ENCODE assay signal across 12 cellular contexts in the genomic region with DNA sequence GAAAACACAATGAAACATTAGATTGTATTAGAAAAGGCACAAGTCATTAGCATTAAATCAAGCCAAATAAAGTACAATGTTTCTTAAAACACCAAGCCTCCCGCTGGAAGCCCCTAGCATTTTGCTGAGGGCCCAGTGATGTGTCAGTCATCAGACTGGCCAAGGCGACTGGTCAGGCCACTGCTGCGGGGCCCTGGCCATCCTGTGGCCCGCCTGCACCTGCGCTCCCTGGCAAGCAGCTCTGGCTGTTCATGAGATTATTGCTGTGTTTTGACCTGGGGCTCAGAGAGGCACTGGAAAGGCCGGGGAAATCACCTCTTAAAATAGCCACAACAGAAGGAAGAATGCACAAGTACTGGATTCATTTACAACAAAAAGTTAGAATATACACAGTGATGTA. TPM values are rescaled to one million over a fixed set of nuclear protein-coding genes. Genes with fewer than 3 reads are reported as not detected.
"Had no signal": no experiment of that assay in that cellular context is flagged by ENCODE, and none has a peak within 500 bp of the region (broad histone marks: within the 10 kb centered on the region; RNA-seq: fewer than 3 reads in every experiment).

No MANE protein-coding gene starts in this region.

- H3K27ac ChIP-seq: coronary artery, heart left ventricle, sigmoid colon, thoracic aorta had no signal

- H3K9me3 ChIP-seq: heart left ventricle, sigmoid colon, thoracic aorta had no signal

- H3K27me3 ChIP-seq: heart left ventricle, sigmoid colon had no signal

- ATAC-seq: heart left ventricle had no signal

- H3K4me3 Mint-ChIP-seq: nephron had no signal

- DNase-seq: activated CD4-positive, CD25-positive, alpha-beta regulatory T cell treated with anti-CD3 and anti-CD28 coated beads, Interleukin-2, amount 50 U/mL, for 72 hours; activated gamma-delta T cell treated with Interleukin-2 at 50 U/mL for 16 hours; activated T-cell treated with anti-CD3 and anti-CD28 coated beads for 4 hours; caudate nucleus; effector CD4-positive, alpha-beta T cell; foreskin melanocyte; heart left ventricle; sigmoid colon; stimulated activated naive CD8-positive, alpha-beta T cell treated with anti-CD3 and anti-CD28 coated beads, Interleukin-15, Interleukin-2, amounts not matched to agents 100 U/mL and 50 U/mL, for 24 hours had no signal

- H3K27ac Mint-ChIP-seq: nephron had no signal

- H3K9me3 Mint-ChIP-seq: nephron had no signal

- H3K4me3 ChIP-seq: coronary artery, heart left ventricle, sigmoid colon, thoracic aorta had no signal

RNA-seq across cellular contexts. Expression of a gene that starts 24.2 kb away (rescaled TPM):
- total RNA-seq: sigmoid colon had no signal
